In genomic region chr1:91881280-91881679, GRCh38 we compare ENCODE assay signal across 21 cellular contexts.
"Had no signal": no experiment of that assay in that cellular context is flagged by ENCODE, and none has a peak within 500 bp of the region (broad histone marks: within the 10 kb centered on the region; RNA-seq: fewer than 3 reads in every experiment).

No MANE protein-coding gene starts in this region.

- H3K27ac ChIP-seq: cardiac muscle cell, hepatocyte, left ventricle myocardium inferior, tibial artery had no signal

- H3K36me3 ChIP-seq: cardiac muscle cell, left ventricle myocardium inferior, tibial artery had no signal

- H3K27me3 ChIP-seq: hepatocyte, tibial artery had no signal

- DNase-seq: activated CD4-positive, alpha-beta T cell treated with anti-CD3 and anti-CD28 coated beads for 1 hour; activated CD4-positive, alpha-beta T cell treated with anti-CD3 and anti-CD28 coated beads, Interleukin-2, amount 50 U/mL, for 1 hour; activated naive CD4-positive, alpha-beta T cell treated with Interleukin-2 at 50 U/mL for 16 hours; activated T-cell treated with anti-CD3 and anti-CD28 coated beads, Interleukin-2, amount 50 U/mL, for 1 hour; effector CD4-positive, alpha-beta T cell; erythroblast; foreskin melanocyte; glutamatergic neuron; kidney glomerular epithelial cell; left ventricle myocardium inferior; naive thymus-derived CD8-positive, alpha-beta T cell; stimulated activated CD4-positive, alpha-beta T cell treated with anti-CD3 and anti-CD28 coated beads, Interleukin-12 subunit alpha, Interleukin-12 subunit beta, amount 100 ng/mL, for 4 hours; stimulated activated CD4-positive, alpha-beta T cell treated with anti-CD3 and anti-CD28 coated beads, Interleukin-4, amount 100 ng/mL, for 4 hours; T-helper 1 cell; tibial artery had no signal

- H3K9me3 ChIP-seq: left ventricle myocardium inferior, tibial artery had no signal

- H3K27ac Mint-ChIP-seq: activated T-helper 2 cell treated with anti-CD3 and anti-CD28 coated beads, Interferon-gamma antibody, Interleukin-2, Interleukin-4, amounts not matched to agents 10 μg/mL and 5 μg/mL and 100 μg/mL, durations not matched to agents 14 hours and 24 hours and 36 hours; dendritic cell treated with granulocyte-macrophage colony-stimulating factor and Interleukin-4, amounts not matched to agents 40 ng/mL and 50 ng/mL, for 4 days; mesothelial cell of epicardium; stimulated activated naive CD8-positive, alpha-beta T cell treated with anti-CD3 and anti-CD28 coated beads, Interleukin-15, Interleukin-2, amounts not matched to agents 100 ng/mL and 50 ng/mL, for 24 hours had no signal

- H3K36me3 Mint-ChIP-seq: mesothelial cell of epicardium; naive thymus-derived CD8-positive, alpha-beta T cell had no signal

- H3K4me3 ChIP-seq: cardiac muscle cell, hepatocyte, left ventricle myocardium inferior, tibial artery had no signal

- ATAC-seq: naive thymus-derived CD8-positive, alpha-beta T cell had no signal

- H3K4me2 ChIP-seq: hepatocyte had no signal

- H3K9me3 Mint-ChIP-seq: activated T-helper 2 cell treated with anti-CD3 and anti-CD28 coated beads, Interferon-gamma antibody, Interleukin-2, Interleukin-4, amounts not matched to agents 10 μg/mL and 5 μg/mL and 100 μg/mL, durations not matched to agents 14 hours and 24 hours and 36 hours; dendritic cell treated with granulocyte-macrophage colony-stimulating factor and Interleukin-4, amounts not matched to agents 40 ng/mL and 50 ng/mL, for 4 days; mesothelial cell of epicardium; naive thymus-derived CD8-positive, alpha-beta T cell; stimulated activated naive CD8-positive, alpha-beta T cell treated with anti-CD3 and anti-CD28 coated beads, Interleukin-15, Interleukin-2, amounts not matched to agents 100 ng/mL and 50 ng/mL, for 24 hours had no signal

- H3K4me3 Mint-ChIP-seq: dendritic cell treated with granulocyte-macrophage colony-stimulating factor and Interleukin-4, amounts not matched to agents 40 ng/mL and 50 ng/mL, for 4 days; mesothelial cell of epicardium; naive thymus-derived CD8-positive, alpha-beta T cell; stimulated activated naive CD8-positive, alpha-beta T cell treated with anti-CD3 and anti-CD28 coated beads, Interleukin-15, Interleukin-2, amounts not matched to agents 100 ng/mL and 50 ng/mL, for 24 hours had no signal

- H2AFZ ChIP-seq: hepatocyte had no signal
